Comparison of ENCODE assay signal across 9 cellular contexts in genomic region chrX:48938721-48939416, GRCh38. TPM values are rescaled to one million over a fixed set of nuclear protein-coding genes. Genes with fewer than 3 reads are reported as not detected.
A peak's percentile ranks its signal among the peaks of the same experiment; 100 is the strongest.
DNase-seq lines count a peak whose midpoint lies in the region; ATAC-seq, FAIRE-seq and TF ChIP-seq lines count a peak whose summit lies in the region.
"Had no signal": no experiment of that assay in that cellular context is flagged by ENCODE, and none has a peak within 500 bp of the region (broad histone marks: within the 10 kb centered on the region; RNA-seq: fewer than 3 reads in every experiment).

No MANE protein-coding gene starts in this region.

- H3K4me3 ChIP-seq in OCI-LY3 (ENCODE audit: low read length): peak overlapping the region; percentile 62
- H3K4me3 ChIP-seq in K562: no peak overlapping the region

- WGBS in K562 (ENCODE audit: insufficient coverage, low coverage, missing lambda C conversion rate): 13% methylated on average over 1 of the region's 1 CpG

- peaks cover 75% of the 10 kb centered on the region for H3K36me3 Mint-ChIP-seq in CD4-positive, alpha-beta T cell (ENCODE audit: low read depth)
- H3K36me3 Mint-ChIP-seq in chondrocyte (ENCODE audit: low read depth): peaks cover 5% of the 10 kb centered on the region

- H3K4me1 ChIP-seq in OCI-LY3 (ENCODE audit: low read length) (peaks cover 95% of the 10 kb centered on the region), K562 (replicated peaks in 1 of 2; ENCODE audit: control insufficient read depth in 2 of 2, insufficient read depth in 2 of 2, low read length in 2 of 2) (peaks cover 59 to 77% of the 10 kb centered on the region in 2 experiments)

- H3K4me3 Mint-ChIP-seq in CD4-positive, alpha-beta T cell: peak overlapping the region; percentile 70
- no peak overlapping the region for H3K4me3 Mint-ChIP-seq in chondrocyte (ENCODE audit: unreplicated experiment)

- DNase-seq in CD4-positive, alpha-beta T cell: peak in 8 of 10 experiments; percentile 38 to 78 (median 64)
- DNase-seq in K562 (ENCODE audit: extremely low read depth in 1 of 4, low spot score in 3 of 4): no peak
- no peak for DNase-seq in cerebellar nuclear complex (lab: John Stamatoyannopoulos, UW)
- no peak for DNase-seq in NCI-H1105 (lab: John Stamatoyannopoulos, UW)
- no peak for DNase-seq in Ammon's horn (ENCODE audit: low spot score)
- DNase-seq in chondrocyte (ENCODE audit: low spot score): no peak

- in situ Hi-C loops in K562 (cut with MboI): no loop called here

- H3K27me3 ChIP-seq in CD4-positive, alpha-beta T cell (ENCODE audit: control insufficient read depth, insufficient read depth, low read length): no peaks in the 10 kb centered on the region
- H3K27me3 ChIP-seq in OCI-LY3 (ENCODE audit: low read depth, low read length) (no peaks in the 10 kb centered on the region), K562 (ENCODE audit: control insufficient read depth in 2 of 2, insufficient read depth in 2 of 2, low read length in 2 of 2) (no peaks in the 10 kb centered on the region)

- peak; percentile 35 for ATAC-seq in CD4-positive, alpha-beta T cell (ENCODE audit: poor library complexity)
- ATAC-seq in GM21529 (IDR thresholded peaks at IDR 0.05; ENCODE audit: unreplicated experiment) (peak; percentile 51), K562 (no peak)

- H3K4me2 ChIP-seq in OCI-LY3 (ENCODE audit: low read length): peak overlapping the region; percentile 85
- peak overlapping the region; percentile 24; the same call in 1 of the 2 replicates for H3K4me2 ChIP-seq in K562 (ENCODE audit: insufficient read depth, low read length)

- no TSS peak for BruUV-seq in K562 (replicated peaks; lab: Mats Ljungman, UMichigan)

- H4K20me1 ChIP-seq in OCI-LY3 (ENCODE audit: insufficient read depth, low read length): no peaks in the 10 kb centered on the region
- H4K20me1 ChIP-seq in K562 (replicated peaks; ENCODE audit: control insufficient read depth, insufficient read depth, low read length): no peaks in the 10 kb centered on the region

- H3K36me3 ChIP-seq in OCI-LY3 (replicated peaks; ENCODE audit: low read depth, low read length) (peaks cover 31% of the 10 kb centered on the region), K562 (ENCODE audit: control insufficient read depth, insufficient read depth, low read length) (peaks cover 69% of the 10 kb centered on the region)

- peaks cover 96% of the 10 kb centered on the region for H3K4me1 Mint-ChIP-seq in CD4-positive, alpha-beta T cell (ENCODE audit: low read depth)
- H3K4me1 Mint-ChIP-seq in chondrocyte (ENCODE audit: low read depth): no peaks in the 10 kb centered on the region

- H3K27ac Mint-ChIP-seq in CD4-positive, alpha-beta T cell: peak overlapping the region; percentile 98
- no peak overlapping the region for H3K27ac Mint-ChIP-seq in chondrocyte (ENCODE audit: unreplicated experiment)

- H2AFZ ChIP-seq in OCI-LY3 (ENCODE audit: low read depth, low read length): no peak overlapping the region
- H2AFZ ChIP-seq in K562 (ENCODE audit: low read depth, low read length): no peak overlapping the region

- no peaks in the 10 kb centered on the region for H3K27me3 Mint-ChIP-seq in CD4-positive, alpha-beta T cell
- H3K27me3 Mint-ChIP-seq in chondrocyte (ENCODE audit: low read depth): no peaks in the 10 kb centered on the region

- no peaks in the 10 kb centered on the region for H3K9me3 Mint-ChIP-seq in CD4-positive, alpha-beta T cell
- peaks cover 8% of the 10 kb centered on the region for H3K9me3 Mint-ChIP-seq in chondrocyte (ENCODE audit: low read depth)

- no peak for TF ChIP-seq EP300 in K562 (IDR thresholded peaks at IDR 0.05; ENCODE audit: low read length)

- FAIRE-seq in K562 (lab: Jason Lieb, UNC): no peak

- POLR2A ChIA-PET in CD4-positive, alpha-beta T cell (lab: Charles Lee): interaction anchor here (0.8 to 9.1 kb wide), 15 partner anchors 10 to 364 kb away, joined by 4 to 335 read pairs (median 11); partner anchors contain the start of genes OTUD5, PIM2, PQBP1 and RBM3
- POLR2A ChIA-PET in K562 (lab: Yijun Ruan, JAX): interaction anchor here (0.7 kb wide), 1 partner anchor 41 kb away, joined by 3 read pairs; the partner anchor contains the start of genes PQBP1 and TIMM17B

- CTCF ChIA-PET in CD4-positive, alpha-beta T cell (lab: Charles Lee): interaction anchor here (0.8 to 2.5 kb wide), 3 partner anchors 17 to 47 kb away, joined by 3 to 13 read pairs (median 4); no protein-coding TSS in a partner anchor
- CTCF ChIA-PET in K562 (lab: Yijun Ruan, JAX; ENCODE audit: low intra/inter-chr PET ratio): interaction anchor here (1.6 kb wide), 1 partner anchor 22 kb away, joined by 4 read pairs; no protein-coding TSS in a partner anchor

- H3K79me2 ChIP-seq in OCI-LY3 (ENCODE audit: low read length): peaks cover 80% of the 10 kb centered on the region
- H3K79me2 ChIP-seq in K562 (ENCODE audit: control insufficient read depth, insufficient read depth, low read length): peaks cover 90% of the 10 kb centered on the region

- peak overlapping the region; percentile 92 for H3K27ac ChIP-seq in CD4-positive, alpha-beta T cell (ENCODE audit: low read depth, low read length)
- H3K27ac ChIP-seq in OCI-LY3 (ENCODE audit: low read length) (peak overlapping the region; percentile 100), K562 (ENCODE audit: extremely low read depth, low read depth, low read length) (peak overlapping the region; percentile 91)
- H3K27ac ChIP-seq: C4-2B had no signal

- intact Hi-C loops in CD4-positive, alpha-beta T cell (cut with DNase I, micrococcal nuclease): loop anchor here in 1 of 2 experiments (2.0 to 5.0 kb wide), 2 partner anchors 48 to 292 kb away; no protein-coding TSS in a partner anchor
- intact Hi-C loops in K562 (cut with micrococcal nuclease): no loop called here

- TF ChIP-seq CTCF in CD4-positive, alpha-beta T cell (IDR thresholded peaks at IDR 0.05): no peak
- TF ChIP-seq CTCF in OCI-LY3 (IDR thresholded peaks at IDR 0.05; ENCODE audit: low read depth, low read length) (no peak), K562 (IDR thresholded peaks at IDR 0.05 in 2 of 3, conservative IDR thresholded peaks at IDR 0.05 in 1 of 3; ENCODE audit: insufficient read depth in 2 of 3, low read depth in 1 of 3, low read length in 3 of 3) (no peak), chondrocyte (IDR thresholded peaks at IDR 0.05) (no peak)

- H3K9me1 ChIP-seq in K562 (ENCODE audit: control insufficient read depth, insufficient read depth, low read length): no peaks in the 10 kb centered on the region

- no peak for TF ChIP-seq RAD21 in K562 (CRISPR knock-in tag; conservative IDR thresholded peaks at IDR 0.05 in 1 of 2, IDR thresholded peaks at IDR 0.05 in 1 of 2)

- peak overlapping the region; percentile 91 for H3K9ac ChIP-seq in OCI-LY3 (ENCODE audit: low read length)
- H3K9ac ChIP-seq in K562 (ENCODE audit: insufficient read depth in 1 of 2, low read depth in 2 of 2, low read length in 2 of 2): peak overlapping the region; percentile 65 to 69; a peak in 3 of 4 replicates

- no peaks in the 10 kb centered on the region for H3K9me3 ChIP-seq in CD4-positive, alpha-beta T cell (ENCODE audit: control insufficient read depth, low read length)
- H3K9me3 ChIP-seq in OCI-LY3 (ENCODE audit: insufficient read depth, low read length) (no peaks in the 10 kb centered on the region), K562 (replicated peaks; ENCODE audit: control insufficient read depth, insufficient read depth, low read depth, low read length) (no peaks in the 10 kb centered on the region)

- TF ChIP-seq POLR2A in K562 (conservative IDR thresholded peaks at IDR 0.05): no peak

RNA-seq across cellular contexts. Expression of gene OTUD5, which starts 18.5 kb away (rescaled TPM):
- 10 to 100 TPM; 81.3 to 92.1 TPM for total RNA-seq in CD4-positive, alpha-beta T cell
- 120 and 216 TPM in 2 replicates for total RNA-seq in K562 (2011; cell fraction: chromatin; rRNA removed; ENCODE audit: low replicate concordance)
- 104 TPM in 2 replicates for total RNA-seq in K562 (2011; cell fraction: nucleolus; rRNA removed)
- 75.4 and 94.3 TPM in 2 replicates for total RNA-seq in K562 (2011; cell fraction: nucleoplasm; rRNA removed)
- total RNA-seq in K562 (2014; rRNA removed) (59.0 and 62.6 TPM in 2 replicates), K562 (2014; rRNA removed; fragmentation: Illumina TruSeq; extraction: Trizol) (34.1 and 37.5 TPM in 2 replicates), K562 (2015; rRNA removed; fragmentation: Illumina TruSeq; extraction: Trizol) (38.3 and 38.7 TPM in 2 replicates), K562 (2021) (87.0 and 93.0 TPM in 2 replicates), chondrocyte (47.4 to 49.0 TPM (median 47.5 TPM) in 3 replicates)
- polyA plus RNA-seq in K562 (2011; rRNA removed) (97.4 and 102 TPM in 2 replicates), K562 (2014; fragmentation: Illumina TruSeq; extraction: Trizol) (86.9 and 99.8 TPM in 2 replicates), K562 (2014; fragmentation: Nextera tagmentation; extraction: Ambion mirVana) (1 to 10 TPM; 3.6 to 5.5 TPM), K562 (2014; rRNA removed) (80.4 and 87.7 TPM in 2 replicates)
- 65.4 and 83.9 TPM in 2 replicates for polyA plus RNA-seq in K562 (2011; cell fraction: cytosol; rRNA removed)
- polyA plus RNA-seq in K562 (2011; cell fraction: nucleus; rRNA removed): 206 and 253 TPM in 2 replicates
- 78.2 and 87.9 TPM in 2 replicates for polyA plus RNA-seq in K562 (2012)
- polyA minus RNA-seq in K562 (2011; rRNA and poly(A)+ RNA removed): 73.1 and 111 TPM in 2 replicates
- polyA minus RNA-seq in K562 (2011; cell fraction: cytosol; rRNA and poly(A)+ RNA removed): 52.2 and 59.6 TPM in 2 replicates
- polyA minus RNA-seq in K562 (2011; cell fraction: nucleus; rRNA and poly(A)+ RNA removed): 25.6 and 31.1 TPM in 2 replicates

RNA-seq across cellular contexts. Expression of gene PIM2, which starts 20.0 kb away (rescaled TPM):
- 100 to 1,000 TPM; 212 to 225 TPM for total RNA-seq in CD4-positive, alpha-beta T cell
- total RNA-seq in K562 (2011; cell fraction: chromatin; rRNA removed; ENCODE audit: low replicate concordance): 237 and 416 TPM in 2 replicates
- total RNA-seq in K562 (2011; cell fraction: nucleolus; rRNA removed): 275 and 304 TPM in 2 replicates
- total RNA-seq in K562 (2011; cell fraction: nucleoplasm; rRNA removed): 289 and 300 TPM in 2 replicates
- 110 and 140 TPM in 2 replicates for total RNA-seq in K562 (2014; rRNA removed)
- total RNA-seq in K562 (2014; rRNA removed; fragmentation: Illumina TruSeq; extraction: Trizol): 101 and 103 TPM in 2 replicates
- 104 and 108 TPM in 2 replicates for total RNA-seq in K562 (2015; rRNA removed; fragmentation: Illumina TruSeq; extraction: Trizol)
- 138 and 147 TPM in 2 replicates for total RNA-seq in K562 (2021)
- 161 and 197 TPM in 2 replicates for polyA plus RNA-seq in K562 (2011; rRNA removed)
- polyA plus RNA-seq in K562 (2011; cell fraction: cytosol; rRNA removed): 177 and 205 TPM in 2 replicates
- 230 and 303 TPM in 2 replicates for polyA plus RNA-seq in K562 (2011; cell fraction: nucleus; rRNA removed)
- 122 and 192 TPM in 2 replicates for polyA plus RNA-seq in K562 (2012)
- polyA plus RNA-seq in K562 (2014; fragmentation: Illumina TruSeq; extraction: Trizol): 187 and 191 TPM in 2 replicates
- 10 to 100 TPM; 67.6 to 91.4 TPM for polyA plus RNA-seq in K562 (2014; fragmentation: Nextera tagmentation; extraction: Ambion mirVana)
- 101 and 102 TPM in 2 replicates for polyA plus RNA-seq in K562 (2014; rRNA removed)
- polyA minus RNA-seq in K562 (2011; rRNA and poly(A)+ RNA removed): 101 and 109 TPM in 2 replicates
- polyA minus RNA-seq in K562 (2011; cell fraction: cytosol; rRNA and poly(A)+ RNA removed): 72.5 and 90.1 TPM in 2 replicates
- 79.4 and 90.6 TPM in 2 replicates for polyA minus RNA-seq in K562 (2011; cell fraction: nucleus; rRNA and poly(A)+ RNA removed)
- 4.3 to 5.1 TPM (median 4.6 TPM) in 3 replicates for total RNA-seq in chondrocyte

RNA-seq across cellular contexts. Expression of gene SLC35A2, which starts 27.4 kb away (rescaled TPM):
- total RNA-seq in CD4-positive, alpha-beta T cell: 10 to 100 TPM; 19.1 to 21.8 TPM
- 43.4 and 77.8 TPM in 2 replicates for total RNA-seq in K562 (2011; cell fraction: chromatin; rRNA removed; ENCODE audit: low replicate concordance)
- total RNA-seq in K562 (2011; cell fraction: nucleolus; rRNA removed): 85.0 and 85.7 TPM in 2 replicates
- total RNA-seq in K562 (2011; cell fraction: nucleoplasm; rRNA removed): 78.3 and 79.2 TPM in 2 replicates
- 18.0 and 22.3 TPM in 2 replicates for total RNA-seq in K562 (2014; rRNA removed)
- total RNA-seq in K562 (2014; rRNA removed; fragmentation: Illumina TruSeq; extraction: Trizol): 19.6 and 19.8 TPM in 2 replicates
- 19.2 and 20.0 TPM in 2 replicates for total RNA-seq in K562 (2015; rRNA removed; fragmentation: Illumina TruSeq; extraction: Trizol)
- 32.3 and 38.9 TPM in 2 replicates for total RNA-seq in K562 (2021)
- 37.4 and 59.3 TPM in 2 replicates for polyA plus RNA-seq in K562 (2011; rRNA removed)
- 99.1 and 114 TPM in 2 replicates for polyA plus RNA-seq in K562 (2011; cell fraction: cytosol; rRNA removed)
- polyA plus RNA-seq in K562 (2011; cell fraction: nucleus; rRNA removed): 79.9 and 86.5 TPM in 2 replicates
- polyA plus RNA-seq in K562 (2012): 27.7 and 32.6 TPM in 2 replicates
- 37.6 and 42.6 TPM in 2 replicates for polyA plus RNA-seq in K562 (2014; fragmentation: Illumina TruSeq; extraction: Trizol)
- polyA plus RNA-seq in K562 (2014; fragmentation: Nextera tagmentation; extraction: Ambion mirVana): 1 to 10 TPM; 3.3 to 5.2 TPM
- polyA plus RNA-seq in K562 (2014; rRNA removed): 32.3 and 36.5 TPM in 2 replicates
- 32.1 and 45.8 TPM in 2 replicates for polyA minus RNA-seq in K562 (2011; rRNA and poly(A)+ RNA removed)
- 25.4 and 31.9 TPM in 2 replicates for polyA minus RNA-seq in K562 (2011; cell fraction: cytosol; rRNA and poly(A)+ RNA removed)
- polyA minus RNA-seq in K562 (2011; cell fraction: nucleus; rRNA and poly(A)+ RNA removed): 12.7 and 17.7 TPM in 2 replicates
- 32.3 to 39.2 TPM (median 38.9 TPM) in 3 replicates for total RNA-seq in chondrocyte

RNA-seq across cellular contexts. Expression of gene KCND1, which starts 32.8 kb away (rescaled TPM):
- total RNA-seq in CD4-positive, alpha-beta T cell: 1 to 10 TPM; 1.5 to 2.7 TPM
- total RNA-seq in K562 (2011; cell fraction: chromatin; rRNA removed; ENCODE audit: low replicate concordance): 6.1 and 10.2 TPM in 2 replicates
- 3.3 and 3.7 TPM in 2 replicates for total RNA-seq in K562 (2011; cell fraction: nucleolus; rRNA removed)
- 4.0 and 5.6 TPM in 2 replicates for total RNA-seq in K562 (2011; cell fraction: nucleoplasm; rRNA removed)
- total RNA-seq in K562 (2014; rRNA removed): 0.20 TPM in 1 of 2 replicates, not detected in the other
- 0.16 and 0.22 TPM in 2 replicates for total RNA-seq in K562 (2014; rRNA removed; fragmentation: Illumina TruSeq; extraction: Trizol)
- 0.19 and 0.36 TPM in 2 replicates for total RNA-seq in K562 (2015; rRNA removed; fragmentation: Illumina TruSeq; extraction: Trizol)
- total RNA-seq in K562 (2021): 0.75 and 0.83 TPM in 2 replicates
- polyA plus RNA-seq in K562 (2011; rRNA removed): 0.42 and 0.72 TPM in 2 replicates
- 0.31 and 0.49 TPM in 2 replicates for polyA plus RNA-seq in K562 (2011; cell fraction: cytosol; rRNA removed)
- polyA plus RNA-seq in K562 (2011; cell fraction: nucleus; rRNA removed): 5.4 and 6.7 TPM in 2 replicates
- polyA plus RNA-seq in K562 (2012): 0.76 and 3.4 TPM in 2 replicates
- 0.78 and 0.83 TPM in 2 replicates for polyA plus RNA-seq in K562 (2014; fragmentation: Illumina TruSeq; extraction: Trizol)
- polyA plus RNA-seq in K562 (2014; fragmentation: Nextera tagmentation; extraction: Ambion mirVana): under 1 TPM; 0.06 to 0.14 TPM
- 0.39 and 0.60 TPM in 2 replicates for polyA plus RNA-seq in K562 (2014; rRNA removed)
- 0.32 and 0.51 TPM in 2 replicates for polyA minus RNA-seq in K562 (2011; rRNA and poly(A)+ RNA removed)
- 0.48 TPM in 1 of 2 replicates, not detected in the other for polyA minus RNA-seq in K562 (2011; cell fraction: cytosol; rRNA and poly(A)+ RNA removed)
- 0.67 and 1.00 TPM in 2 replicates for polyA minus RNA-seq in K562 (2011; cell fraction: nucleus; rRNA and poly(A)+ RNA removed)
- total RNA-seq in chondrocyte: 1.4 to 1.7 TPM (median 1.6 TPM) in 3 replicates

RNA-seq across cellular contexts. Expression of gene PQBP1, which starts 41.1 kb away (rescaled TPM):
- 10 to 100 TPM; 73.0 to 76.6 TPM for total RNA-seq in CD4-positive, alpha-beta T cell
- total RNA-seq in K562 (2011; cell fraction: chromatin; rRNA removed; ENCODE audit: low replicate concordance): 76.7 and 135 TPM in 2 replicates
- 111 and 112 TPM in 2 replicates for total RNA-seq in K562 (2011; cell fraction: nucleolus; rRNA removed)
- 85.1 and 93.2 TPM in 2 replicates for total RNA-seq in K562 (2011; cell fraction: nucleoplasm; rRNA removed)
- total RNA-seq in K562 (2014; rRNA removed) (255 and 262 TPM in 2 replicates), K562 (2014; rRNA removed; fragmentation: Illumina TruSeq; extraction: Trizol) (64.7 and 75.4 TPM in 2 replicates), K562 (2015; rRNA removed; fragmentation: Illumina TruSeq; extraction: Trizol) (112 and 113 TPM in 2 replicates), K562 (2021) (182 and 197 TPM in 2 replicates), chondrocyte (58.4 to 61.7 TPM (median 61.7 TPM) in 3 replicates)
- polyA plus RNA-seq in K562 (2011; rRNA removed) (72.8 and 81.5 TPM in 2 replicates), K562 (2014; fragmentation: Illumina TruSeq; extraction: Trizol) (227 and 228 TPM in 2 replicates), K562 (2014; fragmentation: Nextera tagmentation; extraction: Ambion mirVana) (10 to 100 TPM; 41.3 to 77.0 TPM), K562 (2014; rRNA removed) (172 and 186 TPM in 2 replicates)
- 93.1 and 155 TPM in 2 replicates for polyA plus RNA-seq in K562 (2011; cell fraction: cytosol; rRNA removed)
- 195 and 239 TPM in 2 replicates for polyA plus RNA-seq in K562 (2011; cell fraction: nucleus; rRNA removed)
- polyA plus RNA-seq in K562 (2012): 178 and 226 TPM in 2 replicates
- 50.6 and 77.1 TPM in 2 replicates for polyA minus RNA-seq in K562 (2011; rRNA and poly(A)+ RNA removed)
- 89.3 and 96.8 TPM in 2 replicates for polyA minus RNA-seq in K562 (2011; cell fraction: cytosol; rRNA and poly(A)+ RNA removed)
- 30.7 and 37.7 TPM in 2 replicates for polyA minus RNA-seq in K562 (2011; cell fraction: nucleus; rRNA and poly(A)+ RNA removed)

Comparison
In these comparisons a context has a peak if more than half of its experiments do, and no peak if none do; other contexts are left out.
1. DNase-seq: peak in CD4-positive, alpha-beta T cell (8 of 10); none in K562 (0 of 4), cerebellar nuclear complex (0 of 2), NCI-H1105 (single experiment), Ammon's horn (single experiment) and chondrocyte (single experiment).
2. RNA of gene PIM2, which starts 20.0 kb away (total RNA-seq): 212 to 225 TPM in CD4-positive, alpha-beta T cell and 101 to 416 TPM in K562; 4.3 to 5.1 TPM in chondrocyte; every median in the first group is over 10 times any median in the second.
3. Peak in every context shown above with its lines, with median percentiles within 50 percentile points of each other: H3K27ac ChIP-seq.